In the genomic region with DNA sequence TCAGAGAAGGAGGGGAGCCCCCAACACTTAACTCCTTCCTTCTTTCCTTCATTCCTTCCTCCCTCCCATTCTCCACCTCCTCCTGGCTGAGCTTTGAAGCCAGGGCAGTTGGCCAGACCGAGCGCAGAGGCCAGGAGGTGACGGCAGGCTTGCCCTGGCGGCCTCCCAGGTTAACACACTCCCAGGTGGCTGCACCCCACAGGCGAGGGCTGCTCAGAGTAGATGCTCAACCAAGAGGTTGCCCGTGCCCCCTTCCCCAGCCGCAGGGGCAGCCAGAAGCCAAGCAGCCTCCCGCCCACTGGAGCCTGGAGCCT, we compare ENCODE assay signal across 9 cellular contexts. TPM values are rescaled to one million over a fixed set of nuclear protein-coding genes. Genes with fewer than 3 reads are reported as not detected.
A peak's percentile ranks its signal among the peaks of the same experiment; 100 is the strongest.
DNase-seq lines count a peak whose midpoint lies in the region; ATAC-seq and TF ChIP-seq lines count a peak whose summit lies in the region.
"Had no signal": no experiment of that assay in that cellular context is flagged by ENCODE, and none has a peak within 500 bp of the region (broad histone marks: within the 10 kb centered on the region; RNA-seq: fewer than 3 reads in every experiment).

No MANE protein-coding gene starts in this region.

- H3K4me2 ChIP-seq in SK-N-SH, result peak overlapping the region; percentile 68; the same call in 1 of the 2 replicates

- no peaks in the 10 kb centered on the region for H4K20me1 ChIP-seq in SK-N-SH (ENCODE audit: insufficient read depth)

- peak; percentile 31 for DNase-seq in G401 (ENCODE audit: low spot score)
- DNase-seq in SK-N-SH, result no peak
- no peak for DNase-seq in retinal pigment epithelial cell (ENCODE audit: low read depth)
- DNase-seq in dedifferentiated amniotic fluid mesenchymal stem cell (ENCODE audit: extremely low spot score), result no peak
- no peak for DNase-seq in germinal center (ENCODE audit: low spot score)
- DNase-seq: GOT3 had no signal

- no peaks in the 10 kb centered on the region for H3K9me3 ChIP-seq in SK-N-SH
- H3K9me3 ChIP-seq in gastroesophageal sphincter, result no peaks in the 10 kb centered on the region

- CTCF ChIA-PET in SK-N-SH (lab: Yijun Ruan, JAX), result interaction anchor here (0.6 to 16.8 kb wide), 42 partner anchors 10 to 468 kb away, joined by 3 to 1016 read pairs (median 3); partner anchors contain the start of genes KCNQ1 and PHLDA2

- POLR2A ChIA-PET in SK-N-SH (lab: Yijun Ruan, JAX), result interaction anchor here (0.9 kb wide), 1 partner anchor 359 kb away, joined by 3 read pairs; no protein-coding TSS in a partner anchor

- H3K36me3 ChIP-seq in SK-N-SH (replicated peaks in 1 of 2; ENCODE audit: control insufficient read depth in 1 of 2, insufficient read depth in 2 of 2, low read length in 1 of 2) (no peaks in the 10 kb centered on the region), gastroesophageal sphincter (no peaks in the 10 kb centered on the region)

- no peak overlapping the region for H3K9ac ChIP-seq in SK-N-SH

- no peaks in the 10 kb centered on the region for H3K79me2 ChIP-seq in SK-N-SH (ENCODE audit: insufficient read depth)

- H3K4me3 ChIP-seq in SK-N-SH (ENCODE audit: low read depth in 2 of 2, low read length in 1 of 2) (peak overlapping the region in 1 of 2 experiments; percentile 39; a peak in 1 of 4 replicates), gastroesophageal sphincter (peak overlapping the region in 1 of 2 donors; percentile 52), retinal pigment epithelial cell (ENCODE audit: low read length) (peak overlapping the region; percentile 41)

- no peak for TF ChIP-seq POLR2A in gastroesophageal sphincter (IDR thresholded peaks at IDR 0.05)
- TF ChIP-seq POLR2A in GM18505 (IDR thresholded peaks at IDR 0.05; ENCODE audit: borderline replicate concordance, extremely low read depth, insufficient read depth, insufficient read length), result no peak

- H3F3A ChIP-seq in SK-N-SH (replicated peaks; ENCODE audit: insufficient read depth), result peaks cover 4% of the 10 kb centered on the region

- ATAC-seq in gastroesophageal sphincter (no peak), GM18505 (IDR thresholded peaks at IDR 0.05; ENCODE audit: unreplicated experiment) (no peak), HG03175 (IDR thresholded peaks at IDR 0.05; ENCODE audit: unreplicated experiment) (no peak)

- H3K27me3 ChIP-seq in SK-N-SH (ENCODE audit: insufficient read depth) (no peaks in the 10 kb centered on the region), gastroesophageal sphincter (no peaks in the 10 kb centered on the region)

- no peak for TF ChIP-seq RAD21 in SK-N-SH (IDR thresholded peaks at IDR 0.05; ENCODE audit: low read length)

- TF ChIP-seq CTCF in SK-N-SH (IDR thresholded peaks at IDR 0.05), result no peak
- no peak for TF ChIP-seq CTCF in gastroesophageal sphincter (IDR thresholded peaks at IDR 0.05)
- TF ChIP-seq CTCF in retinal pigment epithelial cell (conservative IDR thresholded peaks at IDR 0.05; ENCODE audit: low read depth, low read length), result no peak

- H3K4me1 ChIP-seq in SK-N-SH (ENCODE audit: control insufficient read depth in 1 of 2, insufficient read depth in 2 of 2, low read depth in 1 of 2, low read length in 1 of 2), result peaks cover 0 to 14% of the 10 kb centered on the region in 2 experiments; a peak in 1 of 4 replicates
- peaks cover 6 to 55% (median 29%) of the 10 kb centered on the region in 3 donors for H3K4me1 ChIP-seq in gastroesophageal sphincter

- H2AFZ ChIP-seq in SK-N-SH (ENCODE audit: low read depth), result peak overlapping the region; percentile 66; the same call in 1 of the 2 replicates

- 50% methylated on average over 6 of the region's 8 CpGs for WGBS in SK-N-SH (ENCODE audit: low lambda C conversion rate)
- WGBS in gastroesophageal sphincter (ENCODE audit: low coverage in 1 of 2), 2 donors, result no CpG with 5 or more reads among the region's 8 CpGs

- TF ChIP-seq EP300 in SK-N-SH (IDR thresholded peaks at IDR 0.05; ENCODE audit: borderline replicate concordance in 1 of 2, low read depth in 1 of 2, low read length in 1 of 2), result no peak
- no peak for TF ChIP-seq EP300 in gastroesophageal sphincter (IDR thresholded peaks at IDR 0.05)

- no peak overlapping the region for H3K27ac ChIP-seq in SK-N-SH (ENCODE audit: low read depth in 2 of 2, low read length in 1 of 2)
- peak overlapping the region in 3 of 4 donors; percentile 62 to 81 (median 78) for H3K27ac ChIP-seq in gastroesophageal sphincter

- no peaks in the 10 kb centered on the region for H3K9me2 ChIP-seq in SK-N-SH

- in situ Hi-C loops in G401 (cut with HindIII; ENCODE audit: low sequenced_read_pairs), result no loop called here

TF ChIP-seq in SK-N-SH, 30 proteins besides CTCF, POLR2A, EP300 and RAD21:
- TF ChIP-seq EZH2phosphoT487 (IDR thresholded peaks at IDR 0.05; ENCODE audit: borderline replicate concordance, low read depth) (no peak), MAX (IDR thresholded peaks at IDR 0.05; ENCODE audit: low read depth) (no peak), RCOR1 (IDR thresholded peaks at IDR 0.05; ENCODE audit: low read length) (no peak), REST (IDR thresholded peaks at IDR 0.05; ENCODE audit: low read depth, low read length) (no peak), RXRA (IDR thresholded peaks at IDR 0.05; ENCODE audit: borderline replicate concordance, low read depth) (no peak), FOXM1 (IDR thresholded peaks at IDR 0.05; ENCODE audit: low read depth) (no peak), RFX5 (IDR thresholded peaks at IDR 0.05; ENCODE audit: low read length) (no peak), GABPA (IDR thresholded peaks at IDR 0.05; ENCODE audit: low read depth) (no peak)
- TF ChIP-seq, protein P1, sequence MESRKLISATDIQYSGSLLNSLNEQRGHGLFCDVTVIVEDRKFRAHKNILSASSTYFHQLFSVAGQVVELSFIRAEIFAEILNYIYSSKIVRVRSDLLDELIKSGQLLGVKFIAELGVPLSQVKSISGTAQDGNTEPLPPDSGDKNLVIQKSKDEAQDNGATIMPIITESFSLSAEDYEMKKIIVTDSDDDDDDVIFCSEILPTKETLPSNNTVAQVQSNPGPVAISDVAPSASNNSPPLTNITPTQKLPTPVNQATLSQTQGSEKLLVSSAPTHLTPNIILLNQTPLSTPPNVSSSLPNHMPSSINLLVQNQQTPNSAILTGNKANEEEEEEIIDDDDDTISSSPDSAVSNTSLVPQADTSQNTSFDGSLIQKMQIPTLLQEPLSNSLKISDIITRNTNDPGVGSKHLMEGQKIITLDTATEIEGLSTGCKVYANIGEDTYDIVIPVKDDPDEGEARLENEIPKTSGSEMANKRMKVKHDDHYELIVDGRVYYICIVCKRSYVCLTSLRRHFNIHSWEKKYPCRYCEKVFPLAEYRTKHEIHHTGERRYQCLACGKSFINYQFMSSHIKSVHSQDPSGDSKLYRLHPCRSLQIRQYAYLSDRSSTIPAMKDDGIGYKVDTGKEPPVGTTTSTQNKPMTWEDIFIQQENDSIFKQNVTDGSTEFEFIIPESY (IDR thresholded peaks at IDR 0.05; ENCODE audit: borderline replicate concordance, low read depth), result no peak
- TF ChIP-seq, protein P2, sequence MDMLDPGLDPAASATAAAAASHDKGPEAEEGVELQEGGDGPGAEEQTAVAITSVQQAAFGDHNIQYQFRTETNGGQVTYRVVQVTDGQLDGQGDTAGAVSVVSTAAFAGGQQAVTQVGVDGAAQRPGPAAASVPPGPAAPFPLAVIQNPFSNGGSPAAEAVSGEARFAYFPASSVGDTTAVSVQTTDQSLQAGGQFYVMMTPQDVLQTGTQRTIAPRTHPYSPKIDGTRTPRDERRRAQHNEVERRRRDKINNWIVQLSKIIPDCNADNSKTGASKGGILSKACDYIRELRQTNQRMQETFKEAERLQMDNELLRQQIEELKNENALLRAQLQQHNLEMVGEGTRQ (IDR thresholded peaks at IDR 0.05; ENCODE audit: borderline replicate concordance, low read depth, low read length), result no peak

RNA-seq across cellular contexts. Expression of gene CDKN1C, which starts 6.3 kb away (rescaled TPM):
- total RNA-seq in G401 (2014; rRNA removed; shearing (Covaris generic)), result 14.0 and 15.6 TPM in 2 replicates
- polyA plus RNA-seq in SK-N-SH (2012; rRNA removed), result 1.1 and 1.6 TPM in 2 replicates
- polyA plus RNA-seq in SK-N-SH (2012; cell fraction: cytosol; rRNA removed), result 1.2 and 1.7 TPM in 2 replicates
- polyA plus RNA-seq in SK-N-SH (2012; cell fraction: nucleus; rRNA removed), result 2.4 and 4.2 TPM in 2 replicates
- 100 to 1,000 TPM in 2 of 4 donors, 10 to 100 TPM in 2; 87.0 to 201 (median 121) TPM for total RNA-seq in gastroesophageal sphincter

RNA-seq across cellular contexts. Expression of gene PHLDA2, which starts 37.4 kb away (rescaled TPM):
- total RNA-seq in G401 (2014; rRNA removed; shearing (Covaris generic)), result 2.2 and 3.1 TPM in 2 replicates
- polyA plus RNA-seq in SK-N-SH (2012; rRNA removed), result 16.2 and 23.6 TPM in 2 replicates
- polyA plus RNA-seq in SK-N-SH (2012; cell fraction: cytosol; rRNA removed), result 15.9 and 26.1 TPM in 2 replicates
- 15.9 and 37.1 TPM in 2 replicates for polyA plus RNA-seq in SK-N-SH (2012; cell fraction: nucleus; rRNA removed)
- 1 to 10 TPM in 2 of 4 donors, under 1 TPM in 1, not detected in 1; 0.82 to 5.0 (median 1.9) TPM for total RNA-seq in gastroesophageal sphincter

Comparison
In these comparisons a context has a peak if more than half of its experiments do, and no peak if none do; other contexts are left out.
1. H3K27ac ChIP-seq: peak in gastroesophageal sphincter (3 of 4); none in SK-N-SH (0 of 2).